30 cellular contexts compared by ENCODE assay signal in the genomic region with DNA sequence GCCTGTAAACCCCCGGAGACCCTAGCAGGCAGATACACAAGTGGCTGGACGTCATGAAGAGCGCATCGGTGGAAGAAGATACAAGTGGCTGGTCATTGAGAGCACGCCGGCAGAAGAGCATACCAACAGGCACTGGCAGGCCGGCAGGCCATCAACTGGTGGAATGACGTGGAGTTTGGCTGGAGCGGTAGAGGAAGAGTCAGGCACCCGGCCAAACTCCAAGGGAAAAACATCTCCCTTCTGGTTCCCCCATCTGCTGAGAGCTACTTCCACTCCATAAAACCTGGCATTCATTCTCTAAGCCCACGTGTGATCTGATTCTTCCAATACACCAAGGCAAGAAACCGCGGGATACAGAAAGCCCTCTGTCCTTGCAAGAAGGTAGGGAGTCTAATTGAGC.
"Had no signal": no experiment of that assay in that cellular context is flagged by ENCODE, and none has a peak within 500 bp of the region (broad histone marks: within the 10 kb centered on the region; RNA-seq: fewer than 3 reads in every experiment).

No MANE protein-coding gene starts in this region.

- H3K36me3 ChIP-seq: brain microvascular endothelial cell, MG63, Peyer's patch had no signal

- H3K9me3 ChIP-seq: MG63, Peyer's patch had no signal

- H3K4me1 ChIP-seq: Peyer's patch had no signal

- FAIRE-seq: TTC549 had no signal

- DNase-seq: activated CD4-positive, alpha-beta T cell treated with anti-CD3 and anti-CD28 coated beads, Interleukin-2, amount 10 ng/mL, durations not matched to agents 24 days and 14 days; activated CD4-positive, alpha-beta T cell treated with anti-CD3 and anti-CD28 coated beads, Interleukin-2, amount 50 U/mL, for 4 hours; activated CD8-positive, alpha-beta T cell treated with anti-CD3 and anti-CD28 coated beads for 36 hours; activated effector memory CD4-positive, alpha-beta T cell treated with anti-CD3 and anti-CD28 coated beads, Interleukin-2, amount 50 U/mL, for 16 hours; activated naive CD4-positive, alpha-beta T cell; activated naive CD4-positive, alpha-beta T cell treated with anti-CD3 and anti-CD28 coated beads, Interleukin-2, amount 50 U/mL, for 16 hours; activated naive CD8-positive, alpha-beta T cell treated with anti-CD3 and anti-CD28 coated beads for 36 hours; activated T-cell treated with anti-CD3 and anti-CD28 coated beads, Interleukin-2, amount 50 U/mL, for 1 hour; activated T-cell treated with anti-CD3 and anti-CD28 coated beads, Interleukin-2, amount 50 U/mL, for 72 hours; amniotic stem cell; aorta; brain microvascular endothelial cell; central memory CD4-positive, alpha-beta T cell; Kasumi-1; KG1; MG63; NCI-H1092; NCI-H1436 treated with DMSO at 0.1 percent for 48 hours; NCI-H187 treated with DMSO at 0.1 percent for 48 hours; NCI-H2081; NCI-H345; NCI-H510A treated with DMSO at 0.1 percent for 48 hours; NCI-H69; PC-3; Peyer's patch; SIG-M5 had no signal

- ATAC-seq: activated CD8-positive, alpha-beta T cell treated with anti-CD3 and anti-CD28 coated beads for 36 hours; activated T-cell treated with anti-CD3 and anti-CD28 coated beads, Interleukin-2, amount 50 U/mL, for 72 hours; activated T-helper 17 cell treated with anti-CD3 and anti-CD28 coated beads, Interleukin-2, amount 50 U/mL, for 72 hours; PC-3; Right ventricle myocardium inferior had no signal

- H3K4me3 ChIP-seq: MG63, Peyer's patch, SK-N-MC had no signal
